20 cellular contexts compared by ENCODE assay signal in genomic region chr2:1976725-1977416, GRCh38.
"Had no signal": no experiment of that assay in that cellular context is flagged by ENCODE, and none has a peak within 500 bp of the region (broad histone marks: within the 10 kb centered on the region; RNA-seq: fewer than 3 reads in every experiment).

No MANE protein-coding gene starts in this region.

- H3K4me3 Mint-ChIP-seq: activated CD4-positive, alpha-beta T cell treated with anti-CD3 and anti-CD28 coated beads, Interleukin-2, amount 10 ng/mL, durations not matched to agents 7 days and 5 days; activated naive CD4-positive, alpha-beta T cell treated with anti-CD3 and anti-CD28 coated beads, Interleukin-2, amount 10 ng/mL, durations not matched to agents 7 days and 5 days; activated naive CD8-positive, alpha-beta T cell treated with anti-CD3 and anti-CD28 coated beads, Interleukin-2, amount 50 U/mL, for 24 hours; activated T-cell treated with anti-CD3 and anti-CD28 coated beads, Interleukin-2, amount 50 U/mL, for 4 hours; endodermal cell; nephron progenitor cell; stimulated activated naive CD8-positive, alpha-beta T cell treated with anti-CD3 and anti-CD28 coated beads, Interleukin-15, Interleukin-2, amounts not matched to agents 100 ng/mL and 50 ng/mL, for 24 hours had no signal

- H3K27ac ChIP-seq: hepatocyte, skin epidermis, suprapubic skin, vagina had no signal

- DNase-seq: activated CD4-positive, alpha-beta T cell treated with anti-CD3 and anti-CD28 coated beads, Interleukin-2, amount 10 ng/mL, durations not matched to agents 7 days and 5 days; activated CD8-positive, alpha-beta memory T cell treated with anti-CD3 and anti-CD28 coated beads, Interleukin-2, amount 50 U/mL, for 4 hours; activated naive CD4-positive, alpha-beta T cell treated with anti-CD3 and anti-CD28 coated beads, Interleukin-2, amount 10 ng/mL, durations not matched to agents 7 days and 5 days; activated naive CD8-positive, alpha-beta T cell treated with anti-CD3 and anti-CD28 coated beads, Interleukin-2, amount 50 U/mL, for 24 hours; activated T-cell treated with anti-CD3 and anti-CD28 coated beads, Interleukin-2, amount 50 U/mL, for 4 hours; anterior cingulate cortex; endodermal cell; mammary epithelial cell; nephron progenitor cell; occipital lobe; retina; T1000; trophoblast cell had no signal

- H3K27me3 ChIP-seq: dorsolateral prefrontal cortex, hepatocyte, vagina had no signal

- H3K4me3 ChIP-seq: dorsolateral prefrontal cortex, hepatocyte, skin epidermis, suprapubic skin, vagina had no signal

- H3K9me3 Mint-ChIP-seq: activated CD4-positive, alpha-beta T cell treated with anti-CD3 and anti-CD28 coated beads, Interleukin-2, amount 10 ng/mL, durations not matched to agents 7 days and 5 days; activated naive CD4-positive, alpha-beta T cell treated with anti-CD3 and anti-CD28 coated beads, Interleukin-2, amount 10 ng/mL, durations not matched to agents 7 days and 5 days; activated naive CD8-positive, alpha-beta T cell treated with anti-CD3 and anti-CD28 coated beads, Interleukin-2, amount 50 U/mL, for 24 hours; activated T-cell treated with anti-CD3 and anti-CD28 coated beads, Interleukin-2, amount 50 U/mL, for 4 hours; endodermal cell; stimulated activated naive CD8-positive, alpha-beta T cell treated with anti-CD3 and anti-CD28 coated beads, Interleukin-15, Interleukin-2, amounts not matched to agents 100 ng/mL and 50 ng/mL, for 24 hours had no signal

- H3K36me3 Mint-ChIP-seq: activated naive CD4-positive, alpha-beta T cell treated with anti-CD3 and anti-CD28 coated beads, Interleukin-2, amount 10 ng/mL, durations not matched to agents 7 days and 5 days had no signal

- H3K27me3 Mint-ChIP-seq: activated naive CD8-positive, alpha-beta T cell treated with anti-CD3 and anti-CD28 coated beads, Interleukin-2, amount 50 U/mL, for 24 hours; stimulated activated naive CD8-positive, alpha-beta T cell treated with anti-CD3 and anti-CD28 coated beads, Interleukin-15, Interleukin-2, amounts not matched to agents 100 ng/mL and 50 ng/mL, for 24 hours had no signal

- H3K36me3 ChIP-seq: suprapubic skin, vagina had no signal

- H3K4me1 Mint-ChIP-seq: activated CD4-positive, alpha-beta T cell treated with anti-CD3 and anti-CD28 coated beads, Interleukin-2, amount 10 ng/mL, durations not matched to agents 7 days and 5 days; activated naive CD4-positive, alpha-beta T cell treated with anti-CD3 and anti-CD28 coated beads, Interleukin-2, amount 10 ng/mL, durations not matched to agents 7 days and 5 days; activated naive CD8-positive, alpha-beta T cell treated with anti-CD3 and anti-CD28 coated beads, Interleukin-2, amount 50 U/mL, for 24 hours had no signal

- H3K9me3 ChIP-seq: suprapubic skin, vagina had no signal

- ATAC-seq: activated naive CD8-positive, alpha-beta T cell treated with anti-CD3 and anti-CD28 coated beads, Interleukin-2, amount 50 U/mL, for 24 hours; activated T-cell treated with anti-CD3 and anti-CD28 coated beads, Interleukin-2, amount 50 U/mL, for 4 hours; left lobe of liver had no signal

- H3K27ac Mint-ChIP-seq: activated naive CD4-positive, alpha-beta T cell treated with anti-CD3 and anti-CD28 coated beads, Interleukin-2, amount 10 ng/mL, durations not matched to agents 7 days and 5 days; activated naive CD8-positive, alpha-beta T cell treated with anti-CD3 and anti-CD28 coated beads, Interleukin-2, amount 50 U/mL, for 24 hours; endodermal cell; nephron progenitor cell; stimulated activated naive CD8-positive, alpha-beta T cell treated with anti-CD3 and anti-CD28 coated beads, Interleukin-15, Interleukin-2, amounts not matched to agents 100 ng/mL and 50 ng/mL, for 24 hours had no signal
